Comparison of ENCODE assay signal across 26 cellular contexts in genomic region chr9:89388868-89389177, GRCh38.
DNase-seq lines count a peak whose midpoint lies in the region; ATAC-seq and TF ChIP-seq lines count a peak whose summit lies in the region.
"Had no signal": no experiment of that assay in that cellular context is flagged by ENCODE, and none has a peak within 500 bp of the region (broad histone marks: within the 10 kb centered on the region; RNA-seq: fewer than 3 reads in every experiment).

No MANE protein-coding gene starts in this region.

- ATAC-seq in psoas muscle (no peak), GM21447 (IDR thresholded peaks at IDR 0.05; ENCODE audit: unreplicated experiment) (no peak), omental fat pad (ENCODE audit: low FRiP score) (no peak)
- ATAC-seq: activated CD8-positive, alpha-beta memory T cell treated with anti-CD3 and anti-CD28 coated beads, Interleukin-2, amount 10 ng/mL, durations not matched to agents 7 days and 5 days; foreskin keratinocyte had no signal

- peaks cover 27% of the 10 kb centered on the region for H3K4me1 Mint-ChIP-seq in activated T-cell treated with anti-CD3 and anti-CD28 coated beads, Interleukin-2, amount 50 U/mL, for 24 hours (ENCODE audit: low read depth)
- H3K4me1 Mint-ChIP-seq: neural progenitor cell had no signal

- peaks cover 99% of the 10 kb centered on the region for H3K36me3 Mint-ChIP-seq in activated T-cell treated with anti-CD3 and anti-CD28 coated beads, Interleukin-2, amount 50 U/mL, for 24 hours (ENCODE audit: low read depth)

- peak overlapping the region; percentile 29 for H3K27ac Mint-ChIP-seq in activated T-cell treated with anti-CD3 and anti-CD28 coated beads, Interleukin-2, amount 50 U/mL, for 24 hours
- H3K27ac Mint-ChIP-seq: neural progenitor cell; T-helper 2 cell treated with Interferon-gamma antibody and Interleukin-4, amounts not matched to agents 5 μg/mL and 100 μg/mL, for 36 hours had no signal

- H3K9me3 Mint-ChIP-seq in activated T-cell treated with anti-CD3 and anti-CD28 coated beads, Interleukin-2, amount 50 U/mL, for 24 hours, result no peaks in the 10 kb centered on the region
- H3K9me3 Mint-ChIP-seq: activated T-helper 1 cell treated with anti-CD3 and anti-CD28 coated beads, Interleukin-12 subunit alpha, Interleukin-12 subunit beta, Interleukin-2, Interleukin-4 antibody, amounts not matched to agents 30 ng/mL and 10 ng/mL and 1 ng/mL, durations not matched to agents 14 hours and 24 hours and 36 hours; CD8-positive, alpha-beta memory T cell; neural progenitor cell; T-helper 2 cell treated with Interferon-gamma antibody and Interleukin-4, amounts not matched to agents 5 μg/mL and 100 μg/mL, for 36 hours had no signal

- no peak overlapping the region for H3K4me3 Mint-ChIP-seq in activated T-cell treated with anti-CD3 and anti-CD28 coated beads, Interleukin-2, amount 50 U/mL, for 24 hours
- H3K4me3 Mint-ChIP-seq: activated CD8-positive, alpha-beta memory T cell treated with anti-CD3 and anti-CD28 coated beads, Interleukin-2, amount 10 ng/mL, durations not matched to agents 7 days and 5 days; activated T-helper 1 cell treated with anti-CD3 and anti-CD28 coated beads, Interleukin-12 subunit alpha, Interleukin-12 subunit beta, Interleukin-2, Interleukin-4 antibody, amounts not matched to agents 30 ng/mL and 10 ng/mL and 1 ng/mL, durations not matched to agents 14 hours and 24 hours and 36 hours; CD8-positive, alpha-beta memory T cell; neural progenitor cell; T-helper 2 cell treated with Interferon-gamma antibody and Interleukin-4, amounts not matched to agents 5 μg/mL and 100 μg/mL, for 36 hours had no signal

- 94 to 98% (median 97%) methylated on average over 12 of the region's 12 CpGs for WGBS in psoas muscle, 3 donors
- WGBS in transverse colon (ENCODE audit: low coverage in 1 of 2), 2 donors, result 96% methylated on average over 12 of the region's 12 CpGs; no CpG with 5 or more reads in 1 of the 2 donors

- no peak for TF ChIP-seq POLR2A in transverse colon (IDR thresholded peaks at IDR 0.05)

- DNase-seq in activated T-cell treated with anti-CD3 and anti-CD28 coated beads, Interleukin-2, amount 50 U/mL, for 24 hours, result no peak
- DNase-seq in activated T-cell treated with anti-CD3 and anti-CD28 coated beads, Interleukin-2, amount 50 U/mL, for 48 hours, result no peak
- DNase-seq in dorsolateral prefrontal cortex (no peak), psoas muscle (no peak), transverse colon (no peak), omental fat pad (ENCODE audit: low spot score) (no peak)
- no peak for DNase-seq in stimulated activated CD4-positive, alpha-beta T cell treated with anti-CD3 and anti-CD28 coated beads, Interleukin-12 subunit alpha, Interleukin-12 subunit beta, amount 100 ng/mL, for 4 hours
- DNase-seq: activated CD4-positive, alpha-beta T cell treated with anti-CD3 and anti-CD28 coated beads, Interleukin-2, amount 50 U/mL, for 1 hour; activated CD8-positive, alpha-beta memory T cell treated with anti-CD3 and anti-CD28 coated beads, Interleukin-2, amount 10 ng/mL, durations not matched to agents 7 days and 5 days; activated naive CD4-positive, alpha-beta T cell treated with anti-CD3 and anti-CD28 coated beads, Interleukin-2, amount 50 U/mL, for 16 hours; CD8-positive, alpha-beta memory T cell; DMS153; effector CD4-positive, alpha-beta T cell; NCI-H1105 treated with DMSO at 0.1 percent for 48 hours; NCI-H2029 treated with DMSO at 0.1 percent for 48 hours; NCI-H446; WERI-Rb-1 had no signal

- H3K4me1 ChIP-seq in psoas muscle (peaks cover 18% of the 10 kb centered on the region), transverse colon (peaks cover 0 to 6% (median 0%) of the 10 kb centered on the region in 4 donors)
- H3K4me1 ChIP-seq: foreskin keratinocyte, neural progenitor cell, prostate gland had no signal

- H3K36me3 ChIP-seq in psoas muscle (ENCODE audit: insufficient read depth in 1 of 2, low read depth in 1 of 2) (peaks cover 3 to 76% of the 10 kb centered on the region in 2 donors), transverse colon (peaks cover 0 to 8% (median 1%) of the 10 kb centered on the region in 4 donors)
- H3K36me3 ChIP-seq: neural progenitor cell had no signal

- TF ChIP-seq CTCF in dorsolateral prefrontal cortex (IDR thresholded peaks at IDR 0.05 in 54 of 56, conservative IDR thresholded peaks at IDR 0.05 in 2 of 56; ENCODE audit: low read depth in 1 of 56, partially characterized antibody in 56 of 56) (no peak), psoas muscle (IDR thresholded peaks at IDR 0.05) (no peak), transverse colon (IDR thresholded peaks at IDR 0.05) (no peak), omental fat pad (IDR thresholded peaks at IDR 0.05) (no peak)

- no peaks in the 10 kb centered on the region for H3K27me3 Mint-ChIP-seq in activated T-cell treated with anti-CD3 and anti-CD28 coated beads, Interleukin-2, amount 50 U/mL, for 24 hours
- H3K27me3 Mint-ChIP-seq: activated CD8-positive, alpha-beta memory T cell treated with anti-CD3 and anti-CD28 coated beads, Interleukin-2, amount 10 ng/mL, durations not matched to agents 7 days and 5 days; IgD-negative memory B cell had no signal

- H3K27ac ChIP-seq in dorsolateral prefrontal cortex (peak overlapping the region; percentile 58 to 97 (median 90)), psoas muscle (peak overlapping the region; percentile 85), transverse colon (peak overlapping the region; percentile 52 to 79 (median 56))
- H3K27ac ChIP-seq: 22Rv1, foreskin keratinocyte, neural progenitor cell, WERI-Rb-1 had no signal

- H3K4me3 ChIP-seq in dorsolateral prefrontal cortex, result peak overlapping the region in 1 of 59 donors; percentile 9
- no peak overlapping the region for H3K4me3 ChIP-seq in psoas muscle
- H3K4me3 ChIP-seq in transverse colon, result no peak overlapping the region
- H3K4me3 ChIP-seq: mucosa of descending colon, neural progenitor cell, prostate gland had no signal

- intact Hi-C loops in dorsolateral prefrontal cortex (cut with DNase I) (no loop called here), psoas muscle (cut with DNase I) (loop anchor here in 1 of 2 donors (5.0 to 10.0 kb wide), 2 partner anchors 108 to 156 kb away; partner anchors contain the start of gene SEMA4D), transverse colon (cut with DNase I; ENCODE audit: low total_unique reads) (no loop called here)

- in situ Hi-C loops in transverse colon (cut with MboI; ENCODE audit: low pct_ligation_motif_present in 1 of 4, low pct_unique_long_range_greater_than_20kb in 1 of 4, low sequenced_read_pairs in 3 of 4), result no loop called here

- no peak for TF ChIP-seq EP300 in transverse colon (IDR thresholded peaks at IDR 0.05; ENCODE audit: low read depth)

- no peaks in the 10 kb centered on the region for H3K27me3 ChIP-seq in dorsolateral prefrontal cortex
- H3K27me3 ChIP-seq in psoas muscle (ENCODE audit: insufficient read depth in 3 of 3, low read length in 2 of 3), result no peaks in the 10 kb centered on the region
- H3K27me3 ChIP-seq in transverse colon, result no peaks in the 10 kb centered on the region
- H3K27me3 ChIP-seq: foreskin keratinocyte, neural progenitor cell had no signal

- H3K9me3 ChIP-seq in psoas muscle (no peaks in the 10 kb centered on the region), transverse colon (no peaks in the 10 kb centered on the region)
- H3K9me3 ChIP-seq: mucosa of descending colon, prostate gland had no signal
